ENCODE assay signal across 14 cellular contexts in genomic region chr11:75775056-75775455, GRCh38. TPM values are rescaled to one million over a fixed set of nuclear protein-coding genes. Genes with fewer than 3 reads are reported as not detected.
"Had no signal": no experiment of that assay in that cellular context is flagged by ENCODE, and none has a peak within 500 bp of the region (broad histone marks: within the 10 kb centered on the region; RNA-seq: fewer than 3 reads in every experiment).

No MANE protein-coding gene starts in this region.

- H3K4me1 ChIP-seq: foreskin keratinocyte, prostate gland had no signal

- H3K36me3 ChIP-seq: brain microvascular endothelial cell, prostate gland had no signal

- DNase-seq: activated CD4-positive, alpha-beta T cell treated with anti-CD3 and anti-CD28 coated beads, Interleukin-2, amount 10 ng/mL, durations not matched to agents 24 days and 14 days; activated CD4-positive, CD25-positive, alpha-beta regulatory T cell; activated naive CD8-positive, alpha-beta T cell treated with anti-CD3 and anti-CD28 coated beads, Interleukin-2, amount 10 ng/mL, durations not matched to agents 7 days and 5 days; brain microvascular endothelial cell; effector memory CD4-positive, alpha-beta T cell; foreskin keratinocyte; mammary epithelial cell; naive thymus-derived CD4-positive, alpha-beta T cell; occipital lobe; right cardiac atrium; T-helper 2 cell had no signal

- H3K4me3 ChIP-seq: prostate gland, smooth muscle cell had no signal

- H3K36me3 Mint-ChIP-seq: activated naive CD8-positive, alpha-beta T cell treated with anti-CD3 and anti-CD28 coated beads, Interleukin-2, amount 10 ng/mL, durations not matched to agents 7 days and 5 days; naive thymus-derived CD4-positive, alpha-beta T cell had no signal

- H3K9me3 ChIP-seq: prostate gland had no signal

- H3K9me3 Mint-ChIP-seq: activated CD4-positive, alpha-beta T cell treated with anti-CD3 and anti-CD28 coated beads, Interleukin-2, amount 10 ng/mL, durations not matched to agents 24 days and 14 days; activated naive CD8-positive, alpha-beta T cell treated with anti-CD3 and anti-CD28 coated beads, Interleukin-2, amount 10 ng/mL, durations not matched to agents 7 days and 5 days; naive thymus-derived CD4-positive, alpha-beta T cell had no signal

- H3K4me2 ChIP-seq: smooth muscle cell had no signal

- H3K4me3 Mint-ChIP-seq: activated CD4-positive, alpha-beta T cell treated with anti-CD3 and anti-CD28 coated beads, Interleukin-2, amount 10 ng/mL, durations not matched to agents 24 days and 14 days; activated naive CD8-positive, alpha-beta T cell treated with anti-CD3 and anti-CD28 coated beads, Interleukin-2, amount 10 ng/mL, durations not matched to agents 7 days and 5 days; naive thymus-derived CD4-positive, alpha-beta T cell had no signal

- H3K27ac ChIP-seq: brain microvascular endothelial cell, foreskin keratinocyte, prostate gland had no signal

- H3K27ac Mint-ChIP-seq: activated CD4-positive, alpha-beta T cell treated with anti-CD3 and anti-CD28 coated beads, Interleukin-2, amount 10 ng/mL, durations not matched to agents 24 days and 14 days; activated naive CD8-positive, alpha-beta T cell treated with anti-CD3 and anti-CD28 coated beads, Interleukin-2, amount 10 ng/mL, durations not matched to agents 7 days and 5 days had no signal

RNA-seq across cellular contexts. Expression of gene MOGAT2, which starts 57.4 kb away (rescaled TPM):
- total RNA-seq: activated CD4-positive, alpha-beta T cell treated with anti-CD3 and anti-CD28 coated beads, Interleukin-2, amount 10 ng/mL, durations not matched to agents 24 days and 14 days; activated naive CD8-positive, alpha-beta T cell treated with anti-CD3 and anti-CD28 coated beads, Interleukin-2, amount 10 ng/mL, durations not matched to agents 7 days and 5 days; foreskin keratinocyte; mammary epithelial cell; mononuclear cell; naive thymus-derived CD4-positive, alpha-beta T cell; occipital lobe; smooth muscle cell had no signal
- polyA plus RNA-seq: foreskin keratinocyte; mammary epithelial cell; naive thymus-derived CD4-positive, alpha-beta T cell; smooth muscle cell had no signal
